ENCODE assay signal across 18 cellular contexts in genomic region chr21:29892379-29892778, GRCh38. TPM values are rescaled to one million over a fixed set of nuclear protein-coding genes. Genes with fewer than 3 reads are reported as not detected.
"Had no signal": no experiment of that assay in that cellular context is flagged by ENCODE, and none has a peak within 500 bp of the region (broad histone marks: within the 10 kb centered on the region; RNA-seq: fewer than 3 reads in every experiment).

No MANE protein-coding gene starts in this region.

- H3K9me3 ChIP-seq: breast epithelium had no signal

- DNase-seq: activated CD4-positive, alpha-beta T cell treated with anti-CD3 and anti-CD28 coated beads for 4 hours; activated CD8-positive, alpha-beta memory T cell treated with anti-CD3 and anti-CD28 coated beads, Interleukin-2, amount 50 U/mL, for 4 hours; activated CD8-positive, alpha-beta T cell treated with anti-CD3 and anti-CD28 coated beads for 36 hours; activated naive CD4-positive, alpha-beta T cell treated with anti-CD3 and anti-CD28 coated beads, Interleukin-2, amount 50 U/mL, for 16 hours; activated T-cell treated with anti-CD3 and anti-CD28 coated beads, Interleukin-2, amount 50 U/mL, for 72 hours; aorta; central memory CD4-positive, alpha-beta T cell; Karpas-422; MM.1S; NCI-H187; NCI-H446; NCI-H524; RPMI8226 had no signal

- H3K27ac ChIP-seq: breast epithelium, SK-N-MC had no signal

- H3K27me3 ChIP-seq: breast epithelium had no signal

- H3K36me3 ChIP-seq: breast epithelium had no signal

- H3K4me3 ChIP-seq: breast epithelium, K562, SK-N-MC had no signal

- H3K4me1 ChIP-seq: breast epithelium had no signal

RNA-seq across cellular contexts. Expression of gene GRIK1, which starts 47.4 kb away (rescaled TPM):
- total RNA-seq: activated CD8-positive, alpha-beta T cell treated with anti-CD3 and anti-CD28 coated beads for 36 hours; activated T-cell treated with anti-CD3 and anti-CD28 coated beads, Interleukin-2, amount 50 U/mL, for 72 hours; activated T-helper 2 cell treated with anti-CD3 and anti-CD28 coated beads, Interferon-gamma antibody, Interleukin-2, Interleukin-4, amounts not matched to agents 10 μg/mL and 5 μg/mL and 100 μg/mL, durations not matched to agents 14 hours and 24 hours and 36 hours; aorta; Right ventricle myocardium inferior had no signal
